In the genomic region with DNA sequence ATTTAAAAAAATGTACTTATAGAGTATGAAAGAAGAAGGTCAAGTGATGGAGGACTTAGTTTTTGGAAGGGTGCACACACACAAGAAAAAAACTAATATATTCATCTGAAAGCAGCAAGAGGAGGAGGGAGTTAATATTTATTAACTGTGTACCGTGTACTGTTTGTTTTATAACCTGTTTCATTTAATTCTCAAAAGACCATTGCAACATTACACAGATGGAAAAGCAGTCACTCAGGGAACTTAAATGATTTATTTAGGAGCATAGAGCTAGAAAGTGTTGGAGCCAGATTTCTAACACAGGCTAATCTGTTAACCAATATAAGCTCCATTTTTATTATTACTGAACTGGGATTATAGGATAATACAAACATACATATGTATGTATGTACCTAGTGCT, we compare ENCODE assay signal across 29 cellular contexts.
"Had no signal": no experiment of that assay in that cellular context is flagged by ENCODE, and none has a peak within 500 bp of the region (broad histone marks: within the 10 kb centered on the region; RNA-seq: fewer than 3 reads in every experiment).

No MANE protein-coding gene starts in this region.

- ATAC-seq: left cardiac atrium; left lobe of liver; left ventricle myocardium superior; lower lobe of right lung; naive thymus-derived CD8-positive, alpha-beta T cell; stimulated activated memory B cell treated with anti-CD40 and anti-IgM and Interleukin-4, amounts not matched to agents 10 μg/mL and 1 μg/mL and 100 μg/mL, for 72 hours; stimulated activated naive CD8-positive, alpha-beta T cell treated with anti-CD3 and anti-CD28 coated beads, Interleukin-15, amount 100 ng/mL, for 72 hours had no signal

- H3K27ac Mint-ChIP-seq: nephron; stimulated activated naive CD8-positive, alpha-beta T cell treated with anti-CD3 and anti-CD28 coated beads, Interleukin-15, amount 100 ng/mL, for 72 hours had no signal

- H3K27ac ChIP-seq: lower lobe of right lung, parathyroid adenoma, right atrium auricular region, right lobe of liver, testis, transverse colon, upper lobe of left lung, vagina had no signal

- H3K4me3 Mint-ChIP-seq: naive thymus-derived CD8-positive, alpha-beta T cell; nephron; neural crest cell; stimulated activated memory B cell treated with anti-CD40 and anti-IgM and Interleukin-4, amounts not matched to agents 10 μg/mL and 1 μg/mL and 100 μg/mL, for 72 hours; stimulated activated naive CD8-positive, alpha-beta T cell treated with anti-CD3 and anti-CD28 coated beads, Interleukin-15, amount 100 ng/mL, for 72 hours had no signal

- FAIRE-seq: keratinocyte had no signal

- DNase-seq: kidney glomerular epithelial cell; left cardiac atrium; left ventricle myocardium superior; lower lobe of right lung; mammary epithelial cell; mesenchymal stem cell; naive thymus-derived CD8-positive, alpha-beta T cell; nucleus accumbens; right lobe of liver; stimulated activated CD4-positive, alpha-beta T cell treated with anti-CD3 and anti-CD28 coated beads, Interleukin-1b, Interleukin-23, amount 100 ng/mL, for 48 hours; stimulated activated CD4-positive, alpha-beta T cell treated with anti-CD3 and anti-CD28 coated beads, Interleukin-2, amount 100 ng/mL, for 48 hours; stimulated activated CD4-positive, alpha-beta T cell treated with anti-CD3 and anti-CD28 coated beads, Interleukin-4, amount 100 ng/mL, for 4 hours; stimulated activated CD8-positive, alpha-beta memory T cell treated with anti-CD3 and anti-CD28 coated beads, Interleukin-4, amount 100 ng/mL, for 48 hours; stimulated activated naive CD4-positive, alpha-beta T cell treated with Interleukin-2 at 50 U/mL for 16 hours; stimulated activated naive CD8-positive, alpha-beta T cell treated with anti-CD3 and anti-CD28 coated beads, Interleukin-15, amount 100 ng/mL, for 72 hours; substantia nigra; testis; thyroid gland; transverse colon; upper lobe of left lung had no signal

- H3K27me3 Mint-ChIP-seq: naive thymus-derived CD8-positive, alpha-beta T cell; progenitor cell of endocrine pancreas; stimulated activated memory B cell treated with anti-CD40 and anti-IgM and Interleukin-4, amounts not matched to agents 10 μg/mL and 1 μg/mL and 100 μg/mL, for 72 hours; stimulated activated naive CD8-positive, alpha-beta T cell treated with anti-CD3 and anti-CD28 coated beads, Interleukin-15, amount 100 ng/mL, for 72 hours had no signal

- H3K4me1 Mint-ChIP-seq: nephron; neural crest cell; stimulated activated naive CD8-positive, alpha-beta T cell treated with anti-CD3 and anti-CD28 coated beads, Interleukin-15, amount 100 ng/mL, for 72 hours had no signal

- H3K9me3 ChIP-seq: right lobe of liver, testis, thyroid gland, vagina had no signal

- H3K9me3 Mint-ChIP-seq: neural crest cell had no signal
